Comparison of ENCODE assay signal across 33 cellular contexts in the genomic region with DNA sequence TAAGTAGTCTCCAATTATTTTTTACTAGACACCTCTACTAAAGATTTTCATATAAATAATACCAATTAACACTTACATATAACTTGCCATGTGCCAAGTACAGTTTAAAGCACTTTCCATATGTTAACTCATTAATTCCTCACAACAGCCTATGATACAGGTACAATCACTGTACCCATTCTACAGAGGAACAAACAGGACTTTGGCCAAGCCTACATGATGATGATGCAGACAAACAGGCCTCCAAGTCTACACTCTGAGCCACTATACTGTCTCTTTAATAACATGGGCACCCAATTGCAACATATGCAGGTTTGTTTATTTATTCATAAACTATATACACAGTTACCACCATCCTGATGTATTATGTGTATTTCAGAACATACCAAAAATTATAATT. TPM values are rescaled to one million over a fixed set of nuclear protein-coding genes. Genes with fewer than 3 reads are reported as not detected.
"Had no signal": no experiment of that assay in that cellular context is flagged by ENCODE, and none has a peak within 500 bp of the region (broad histone marks: within the 10 kb centered on the region; RNA-seq: fewer than 3 reads in every experiment).

No MANE protein-coding gene starts in this region.

- ATAC-seq: effector memory CD8-positive, alpha-beta T cell; esophagus mucosa; foreskin keratinocyte; gastrocnemius medialis; gastroesophageal sphincter; heart left ventricle; heart right ventricle had no signal

- H3K9me3 Mint-ChIP-seq: dendritic cell treated with granulocyte-macrophage colony-stimulating factor and Interleukin-4, amounts not matched to agents 40 ng/mL and 50 ng/mL, for 4 days; endodermal cell had no signal

- H3K36me3 ChIP-seq: colonic mucosa, esophagus muscularis mucosa, esophagus squamous epithelium, gastrocnemius medialis, gastroesophageal sphincter, heart left ventricle, heart right ventricle had no signal

- FAIRE-seq: colon, endometrium, endothelial cell of umbilical vein, frontal cortex had no signal

- H3K9me3 ChIP-seq: colonic mucosa, esophagus muscularis mucosa, esophagus squamous epithelium, gastrocnemius medialis, gastroesophageal sphincter, heart left ventricle, heart right ventricle had no signal

- H3K27me3 Mint-ChIP-seq: dendritic cell treated with granulocyte-macrophage colony-stimulating factor and Interleukin-4, amounts not matched to agents 40 ng/mL and 50 ng/mL, for 4 days; effector memory CD8-positive, alpha-beta T cell had no signal

- H3K27ac ChIP-seq: colonic mucosa, coronary artery, epithelial cell of prostate, esophagus muscularis mucosa, esophagus squamous epithelium, foreskin keratinocyte, gastrocnemius medialis, gastroesophageal sphincter, heart left ventricle, heart right ventricle had no signal

- H3K4me1 ChIP-seq: colonic mucosa, gastrocnemius medialis had no signal

- DNase-seq: colonic mucosa; cortex of kidney; dermis blood vessel endothelial cell; dorsolateral prefrontal cortex; effector CD4-positive, alpha-beta T cell; effector CD8-positive, alpha-beta T cell; effector memory CD4-positive, alpha-beta T cell; effector memory CD8-positive, alpha-beta T cell; erythroblast; esophagus squamous epithelium; foreskin fibroblast; foreskin keratinocyte; foreskin melanocyte; gastrocnemius medialis; glutamatergic neuron; head of caudate nucleus; heart left ventricle; heart right ventricle had no signal

- H3K27ac Mint-ChIP-seq: dendritic cell treated with granulocyte-macrophage colony-stimulating factor and Interleukin-4, amounts not matched to agents 40 ng/mL and 50 ng/mL, for 4 days; effector memory CD8-positive, alpha-beta T cell; endodermal cell had no signal

- H3K4me3 Mint-ChIP-seq: dendritic cell treated with granulocyte-macrophage colony-stimulating factor and Interleukin-4, amounts not matched to agents 40 ng/mL and 50 ng/mL, for 4 days; effector memory CD8-positive, alpha-beta T cell; endodermal cell had no signal

- H3K27me3 ChIP-seq: colonic mucosa, esophagus muscularis mucosa, foreskin keratinocyte, gastrocnemius medialis, gastroesophageal sphincter, heart left ventricle had no signal

- H3K4me3 ChIP-seq: colonic mucosa, coronary artery, dorsolateral prefrontal cortex, esophagus muscularis mucosa, esophagus squamous epithelium, gastrocnemius medialis, gastroesophageal sphincter, heart left ventricle, heart right ventricle had no signal

RNA-seq across cellular contexts. Expression of gene TOX3, which starts 46.0 kb away (rescaled TPM):
- total RNA-seq: dermis microvascular lymphatic vessel endothelial cell, endothelial cell of umbilical vein, fibroblast of lung, fibroblast of villous mesenchyme, foreskin keratinocyte, glomerular endothelial cell, heart right ventricle had no signal
- polyA plus RNA-seq: endothelial cell of umbilical vein, fibroblast of lung, heart left ventricle, heart right ventricle had no signal
